Comparison of ENCODE assay signal across 16 cellular contexts in genomic region chr10:77548157-77548556, GRCh38.
DNase-seq lines count a peak whose midpoint lies in the region; ATAC-seq and TF ChIP-seq lines count a peak whose summit lies in the region.
"Had no signal": no experiment of that assay in that cellular context is flagged by ENCODE, and none has a peak within 500 bp of the region (broad histone marks: within the 10 kb centered on the region; RNA-seq: fewer than 3 reads in every experiment).

No MANE protein-coding gene starts in this region.

- H3K27me3 ChIP-seq in mammary epithelial cell (ENCODE audit: insufficient read depth, low read length) = no peaks in the 10 kb centered on the region
- no peaks in the 10 kb centered on the region for H3K27me3 ChIP-seq in upper lobe of right lung
- H3K27me3 ChIP-seq: BLaER1 treated with 17β-estradiol and CSF1 and Interleukin-3, amounts not matched to agents 10 nM and 100 nM; SJCRH30 had no signal

- H3K36me3 Mint-ChIP-seq in MCF 10A (ENCODE audit: insufficient read depth, unreplicated experiment) (no peaks in the 10 kb centered on the region), mesothelial cell of epicardium (peaks cover 4% of the 10 kb centered on the region)

- DNase-seq in MCF 10A (ENCODE audit: unreplicated experiment) (peak; percentile 53), mammary epithelial cell (no peak), cerebellar cortex (ENCODE audit: low spot score) (peak; percentile 39), mucosa of descending colon (peak; percentile 66 to 77 (median 70)), upper lobe of right lung (peak; percentile 74), activated gamma-delta T cell (lab: John Stamatoyannopoulos, UW) (no peak), H4 (ENCODE audit: low spot score) (no peak), mesothelial cell of epicardium (ENCODE audit: low spot score in 2 of 2, unreplicated experiment in 2 of 2) (no peak)
- DNase-seq: DMS53, HFFc6, NCI-H146, NCI-H2081 treated with DMSO at 0.1 percent for 48 hours, NCI-H774, SJCRH30 had no signal

- no peak overlapping the region for H3K9ac ChIP-seq in mammary epithelial cell (ENCODE audit: insufficient read depth, low read length)
- H3K9ac ChIP-seq: BLaER1 treated with 17β-estradiol and CSF1 and Interleukin-3, amounts not matched to agents 10 nM and 100 nM had no signal

- dilution Hi-C loops in mammary epithelial cell (cut with HindIII; ENCODE audit: low sequenced_read_pairs) = no loop called here

- CTCF ChIA-PET in MCF 10A (lab: Yijun Ruan, JAX) = interaction anchor here (0.6 to 1.5 kb wide), 2 partner anchors 21 to 307 kb away, joined by 3 read pairs; no protein-coding TSS in a partner anchor
- CTCF ChIA-PET in mammary epithelial cell (lab: Charles Lee; ENCODE audit: low non-redundant PET) = no interaction called here

- 31% methylated on average over 3 of the region's 3 CpGs for WGBS in mammary epithelial cell (ENCODE audit: low coverage, missing lambda C conversion rate)

- TF ChIP-seq CTCF in MCF 10A (IDR thresholded peaks at IDR 0.05; ENCODE audit: unreplicated experiment) (no peak), mammary epithelial cell (conservative IDR thresholded peaks at IDR 0.05 in 1 of 2, IDR thresholded peaks at IDR 0.05 in 1 of 2; ENCODE audit: extremely low read depth in 1 of 2, insufficient read depth in 1 of 2, low read depth in 1 of 2, low read length in 2 of 2) (no peak), mucosa of descending colon (IDR thresholded peaks at IDR 0.05) (no peak), upper lobe of right lung (IDR thresholded peaks at IDR 0.05) (no peak), mesothelial cell of epicardium (IDR thresholded peaks at IDR 0.05; ENCODE audit: unreplicated experiment) (no peak)

- peak; percentile 94 for ATAC-seq in mucosa of descending colon
- ATAC-seq in upper lobe of right lung = peak; percentile 79

- H3K27me3 Mint-ChIP-seq in MCF 10A (ENCODE audit: insufficient read depth, unreplicated experiment) (no peaks in the 10 kb centered on the region), mesothelial cell of epicardium (ENCODE audit: low read depth) (no peaks in the 10 kb centered on the region)

- H4K20me1 ChIP-seq in mammary epithelial cell (ENCODE audit: insufficient read depth, low read length) = no peaks in the 10 kb centered on the region
- H4K20me1 ChIP-seq: BLaER1 treated with 17β-estradiol and CSF1 and Interleukin-3, amounts not matched to agents 10 nM and 100 nM had no signal

- in situ Hi-C loops in mammary epithelial cell (cut with MboI; ENCODE audit: low sequenced_read_pairs in 2 of 2) = no loop called here

- H3K9me3 ChIP-seq in mammary epithelial cell (replicated peaks; ENCODE audit: insufficient read depth, low read length) (no peaks in the 10 kb centered on the region), mucosa of descending colon (no peaks in the 10 kb centered on the region), upper lobe of right lung (no peaks in the 10 kb centered on the region)
- H3K9me3 ChIP-seq: SJCRH30 had no signal

- no peak overlapping the region for H2AFZ ChIP-seq in mammary epithelial cell (ENCODE audit: low read depth, low read length)

- H3K4me3 ChIP-seq in mammary epithelial cell (replicated peaks in 1 of 3; ENCODE audit: insufficient read depth in 1 of 3, low read depth in 2 of 3, low read length in 3 of 3) (no peak overlapping the region), mucosa of descending colon (no peak overlapping the region), upper lobe of right lung (no peak overlapping the region)
- H3K4me3 ChIP-seq: BLaER1 treated with 17β-estradiol and CSF1 and Interleukin-3, amounts not matched to agents 10 nM and 100 nM; SJCRH30 had no signal

- no TSS peak for BruUV-seq in MCF 10A (replicated peaks; lab: Mats Ljungman, UMichigan)
- no TSS peak for BruUV-seq in mammary epithelial cell (replicated peaks; lab: Mats Ljungman, UMichigan)

- H3K4me1 Mint-ChIP-seq in MCF 10A (ENCODE audit: insufficient read depth, unreplicated experiment) (peaks cover 18% of the 10 kb centered on the region), mesothelial cell of epicardium (no peaks in the 10 kb centered on the region)
- H3K4me1 Mint-ChIP-seq: IgD-negative memory B cell had no signal

- H3K27ac Mint-ChIP-seq in MCF 10A (ENCODE audit: low read depth, unreplicated experiment) (peak overlapping the region; percentile 40), mesothelial cell of epicardium (no peak overlapping the region)
- H3K27ac Mint-ChIP-seq: IgD-negative memory B cell had no signal

- H3K36me3 ChIP-seq in mammary epithelial cell (ENCODE audit: insufficient read depth, low read length) = peaks cover 2% of the 10 kb centered on the region
- no peaks in the 10 kb centered on the region for H3K36me3 ChIP-seq in mucosa of descending colon (ENCODE audit: low read depth)
- H3K36me3 ChIP-seq in upper lobe of right lung = no peaks in the 10 kb centered on the region
- H3K36me3 ChIP-seq: BLaER1 treated with 17β-estradiol and CSF1 and Interleukin-3, amounts not matched to agents 10 nM and 100 nM; SJCRH30 had no signal

- peaks cover 6% of the 10 kb centered on the region for H3K79me2 ChIP-seq in mammary epithelial cell (ENCODE audit: insufficient read depth, low read length)

- H3K4me3 Mint-ChIP-seq in MCF 10A (ENCODE audit: unreplicated experiment) = no peak overlapping the region
- H3K4me3 Mint-ChIP-seq in mesothelial cell of epicardium = no peak overlapping the region
- H3K4me3 Mint-ChIP-seq: HFFc6, IgD-negative memory B cell had no signal

- H3K4me1 ChIP-seq in mammary epithelial cell (ENCODE audit: insufficient read depth, low read length) = peaks cover 13% of the 10 kb centered on the region
- peaks cover 4% of the 10 kb centered on the region for H3K4me1 ChIP-seq in mucosa of descending colon (ENCODE audit: low read depth)
- no peaks in the 10 kb centered on the region for H3K4me1 ChIP-seq in upper lobe of right lung
- H3K4me1 ChIP-seq: SJCRH30 had no signal

- H3K27ac ChIP-seq in mammary epithelial cell (ENCODE audit: insufficient read depth, low read depth, low read length) (no peak overlapping the region), upper lobe of right lung (no peak overlapping the region)
- H3K27ac ChIP-seq: SJCRH30 had no signal

- POLR2A ChIA-PET in MCF 10A (lab: Yijun Ruan, JAX) = interaction anchor here (0.6 kb wide), 2 partner anchors 35 to 533 kb away, joined by 3 read pairs; no protein-coding TSS in a partner anchor

- no peaks in the 10 kb centered on the region for H3K9me3 Mint-ChIP-seq in MCF 10A (ENCODE audit: unreplicated experiment)
- peaks cover 13% of the 10 kb centered on the region for H3K9me3 Mint-ChIP-seq in mesothelial cell of epicardium
- H3K9me3 Mint-ChIP-seq: HFFc6 had no signal

- H3K4me2 ChIP-seq in mammary epithelial cell (ENCODE audit: insufficient read depth, low read depth, low read length) = no peak overlapping the region

- intact Hi-C loops in MCF 10A (cut with micrococcal nuclease) = no loop called here
- intact Hi-C loops in mammary epithelial cell (cut with micrococcal nuclease) = no loop called here
- intact Hi-C loops in mucosa of descending colon (cut with DNase I, micrococcal nuclease) = no loop called here
- intact Hi-C loops in upper lobe of right lung (cut with DNase I) = no loop called here

Comparison
In these comparisons a context has a peak if more than half of its experiments do, and no peak if none do; other contexts are left out.
1. DNase-seq: peak in MCF 10A (single experiment), cerebellar cortex (single experiment), mucosa of descending colon (3 of 3) and upper lobe of right lung (single experiment); none in mammary epithelial cell (single experiment), activated gamma-delta T cell (single experiment), H4 (single experiment) and mesothelial cell of epicardium (0 of 2).